ENCODE assay signal across 21 cellular contexts in genomic region chr2:234814366-234814765, GRCh38.
"Had no signal": no experiment of that assay in that cellular context is flagged by ENCODE, and none has a peak within 500 bp of the region (broad histone marks: within the 10 kb centered on the region; RNA-seq: fewer than 3 reads in every experiment).

No MANE protein-coding gene starts in this region.

- ATAC-seq: activated CD8-positive, alpha-beta T cell treated with anti-CD3 and anti-CD28 coated beads for 36 hours; activated naive CD4-positive, alpha-beta T cell treated with anti-CD3 and anti-CD28 coated beads, Interleukin-2, amount 50 U/mL, for 72 hours; activated T-cell treated with anti-CD3 and anti-CD28 coated beads, Interleukin-2, amount 50 U/mL, for 4 hours; natural killer cell treated with Interleukin-12 subunit alpha and Interleukin-12 subunit beta and Interleukin-15 and Interleukin-18, amount 100 ng/mL, for 72 hours; right cardiac atrium; stimulated activated naive CD8-positive, alpha-beta T cell treated with anti-CD3 and anti-CD28 coated beads, Interleukin-15, Interleukin-2, amounts not matched to agents 100 U/mL and 50 U/mL, for 24 hours had no signal

- H3K36me3 ChIP-seq: esophagus muscularis mucosa had no signal

- H3K27ac Mint-ChIP-seq: activated B cell treated with CpG ODN at 0.5 μM for 24 hours; activated CD8-positive, alpha-beta T cell treated with anti-CD3 and anti-CD28 coated beads for 36 hours; activated naive CD4-positive, alpha-beta T cell treated with anti-CD3 and anti-CD28 coated beads, Interleukin-2, amount 50 U/mL, for 72 hours; natural killer cell treated with Interleukin-12 subunit alpha and Interleukin-12 subunit beta and Interleukin-15 and Interleukin-18, amount 100 ng/mL, for 72 hours; progenitor cell of endocrine pancreas had no signal

- H3K27ac ChIP-seq: coronary artery, esophagus muscularis mucosa had no signal

- H3K9me3 ChIP-seq: esophagus muscularis mucosa had no signal

- H3K4me1 ChIP-seq: esophagus muscularis mucosa had no signal

- H3K4me3 Mint-ChIP-seq: activated B cell treated with CpG ODN at 0.5 μM for 24 hours; activated CD8-positive, alpha-beta T cell treated with anti-CD3 and anti-CD28 coated beads for 36 hours; activated T-cell treated with anti-CD3 and anti-CD28 coated beads, Interleukin-2, amount 50 U/mL, for 4 hours; natural killer cell treated with Interleukin-12 subunit alpha and Interleukin-12 subunit beta and Interleukin-15 and Interleukin-18, amount 100 ng/mL, for 72 hours had no signal

- DNase-seq: activated B cell treated with CpG ODN at 0.5 μM for 24 hours; activated CD4-positive, alpha-beta T cell treated with anti-CD3 and anti-CD28 coated beads for 48 hours; activated CD8-positive, alpha-beta T cell treated with anti-CD3 and anti-CD28 coated beads for 36 hours; activated effector memory CD4-positive, alpha-beta T cell treated with anti-CD3 and anti-CD28 coated beads, Interleukin-2, amount 50 U/mL, for 16 hours; activated T-cell treated with anti-CD3 and anti-CD28 coated beads, Interleukin-2, amount 50 U/mL, for 4 hours; effector CD4-positive, alpha-beta T cell; hippocampal formation; mesendoderm; occipital lobe; right cardiac atrium; small intestine; stimulated activated CD4-positive, alpha-beta T cell treated with anti-CD3 and anti-CD28 coated beads, Interleukin-4, amount 100 ng/mL, for 4 hours; stimulated activated CD8-positive, alpha-beta memory T cell treated with anti-CD3 and anti-CD28 coated beads, Interleukin-4, amount 100 ng/mL, for 48 hours; stimulated activated naive CD8-positive, alpha-beta T cell treated with anti-CD3 and anti-CD28 coated beads, Interleukin-15, Interleukin-2, amounts not matched to agents 100 U/mL and 50 U/mL, for 24 hours; T-helper 2 cell; trophoblast cell had no signal

- H3K4me3 ChIP-seq: coronary artery, esophagus muscularis mucosa had no signal

- H3K4me1 Mint-ChIP-seq: activated B cell treated with CpG ODN at 0.5 μM for 24 hours had no signal

- H3K9me3 Mint-ChIP-seq: activated B cell treated with CpG ODN at 0.5 μM for 24 hours; activated CD8-positive, alpha-beta T cell treated with anti-CD3 and anti-CD28 coated beads for 36 hours; activated naive CD4-positive, alpha-beta T cell treated with anti-CD3 and anti-CD28 coated beads, Interleukin-2, amount 50 U/mL, for 72 hours; activated T-cell treated with anti-CD3 and anti-CD28 coated beads, Interleukin-2, amount 50 U/mL, for 4 hours; natural killer cell treated with Interleukin-12 subunit alpha and Interleukin-12 subunit beta and Interleukin-15 and Interleukin-18, amount 100 ng/mL, for 72 hours had no signal

- H3K36me3 Mint-ChIP-seq: activated naive CD4-positive, alpha-beta T cell treated with anti-CD3 and anti-CD28 coated beads, Interleukin-2, amount 50 U/mL, for 72 hours; natural killer cell treated with Interleukin-12 subunit alpha and Interleukin-12 subunit beta and Interleukin-15 and Interleukin-18, amount 100 ng/mL, for 72 hours had no signal
